1 cellular context compared by ENCODE assay signal in the genomic region with DNA sequence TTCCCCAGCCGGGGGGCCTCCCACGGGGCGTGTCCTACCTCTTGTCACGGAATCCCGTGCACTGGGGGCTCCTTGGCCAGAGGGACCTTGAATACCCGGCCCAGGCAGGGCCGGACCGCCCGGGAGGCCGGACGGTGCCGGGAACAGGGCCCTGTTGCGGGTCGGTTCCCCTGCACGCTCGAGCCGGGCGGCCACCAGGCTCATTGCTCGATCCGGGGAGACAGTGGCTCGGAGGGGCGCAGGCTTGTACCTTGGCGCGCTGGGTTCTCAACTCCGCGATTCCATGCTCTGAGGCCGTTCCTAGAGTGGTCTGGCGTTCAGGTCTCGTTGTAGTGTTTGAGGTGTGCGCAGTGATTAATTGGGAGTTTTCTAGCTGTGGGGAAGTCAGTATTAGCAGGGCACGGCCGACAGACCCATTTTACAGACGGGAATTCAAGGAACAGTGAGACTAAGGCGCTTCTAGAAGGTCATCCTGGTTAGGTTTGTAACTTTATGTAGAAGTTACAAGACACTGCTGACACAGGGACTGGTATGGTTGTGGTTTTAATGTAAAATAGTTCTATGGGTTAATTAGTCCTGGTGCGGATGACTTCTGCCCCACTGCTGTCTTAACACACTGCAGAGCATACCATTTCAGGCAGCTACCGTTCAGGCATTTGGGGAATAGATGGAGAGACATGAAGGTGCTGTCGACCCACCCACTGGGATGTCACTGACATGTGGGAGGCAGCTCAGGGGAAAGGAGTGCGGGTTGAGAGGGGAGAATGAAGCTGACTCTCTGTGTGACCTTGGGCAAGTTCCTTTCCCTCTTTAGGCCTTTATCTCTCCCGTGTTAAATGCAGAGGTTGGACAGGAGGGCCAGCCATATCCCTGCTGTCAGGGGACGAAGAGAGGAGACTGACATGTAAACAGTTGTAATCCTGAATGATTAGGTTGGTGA.
TF ChIP-seq lines count a peak whose summit lies in the region.

No MANE protein-coding gene starts in this region.

TF ChIP-seq in GM12878, 131 proteins besides CTCF, POLR2A, EP300 and RAD21:
- TF ChIP-seq, protein P1, sequence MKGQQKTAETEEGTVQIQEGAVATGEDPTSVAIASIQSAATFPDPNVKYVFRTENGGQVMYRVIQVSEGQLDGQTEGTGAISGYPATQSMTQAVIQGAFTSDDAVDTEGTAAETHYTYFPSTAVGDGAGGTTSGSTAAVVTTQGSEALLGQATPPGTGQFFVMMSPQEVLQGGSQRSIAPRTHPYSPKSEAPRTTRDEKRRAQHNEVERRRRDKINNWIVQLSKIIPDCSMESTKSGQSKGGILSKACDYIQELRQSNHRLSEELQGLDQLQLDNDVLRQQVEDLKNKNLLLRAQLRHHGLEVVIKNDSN (IDR thresholded peaks at IDR 0.05; ENCODE audit: borderline replicate concordance, extremely low read length, insufficient read depth, low read depth, low read length): no peak
- TF ChIP-seq ZNF24 (IDR thresholded peaks at IDR 0.05) (no peak), TBL1XR1 (IDR thresholded peaks at IDR 0.05; ENCODE audit: low read depth, low read length) (no peak), PAX5 (IDR thresholded peaks at IDR 0.05; ENCODE audit: borderline replicate concordance, low read depth, low read length) (no peak), SMC3 (IDR thresholded peaks at IDR 0.05; ENCODE audit: borderline replicate concordance, low read length) (no peak), GABPA (IDR thresholded peaks at IDR 0.05; ENCODE audit: low read depth) (no peak), ZNF207 (IDR thresholded peaks at IDR 0.05; ENCODE audit: borderline replicate concordance) (0 out of 2 replicates have a peak, but pooled peaks have one; percentile 24), STAT3 (IDR thresholded peaks at IDR 0.05; ENCODE audit: low read depth, low read length) (no peak), CREB1 (IDR thresholded peaks at IDR 0.05; ENCODE audit: low read depth) (no peak; the same call in 1 of the 2 replicates), ZNF384 (IDR thresholded peaks at IDR 0.05; ENCODE audit: borderline replicate concordance, low read depth, low read length) (no peak), NR2C1 (IDR thresholded peaks at IDR 0.05) (no peak), GATAD2B (conservative IDR thresholded peaks at IDR 0.05; ENCODE audit: low read depth) (0 out of 2 replicates have a peak, but pooled peaks have one; percentile 46), NFXL1 (IDR thresholded peaks at IDR 0.05; ENCODE audit: borderline replicate concordance) (no peak), PAX8 (IDR thresholded peaks at IDR 0.05) (no peak), LARP7 (IDR thresholded peaks at IDR 0.05) (peak; percentile 75), NKRF (conservative IDR thresholded peaks at IDR 0.05) (0 out of 2 replicates have a peak, but pooled peaks have one; percentile 8), IKZF2 (IDR thresholded peaks at IDR 0.05) (no peak), SMARCA5 (IDR thresholded peaks at IDR 0.05) (peak; percentile 28; the same call in 1 of the 2 replicates), PKNOX1 (IDR thresholded peaks at IDR 0.05) (no peak), MYC (IDR thresholded peaks at IDR 0.05; ENCODE audit: insufficient read depth, insufficient read length, insufficient replicate concordance, low read length, severe bottlenecking) (no peak), RUNX3 (IDR thresholded peaks at IDR 0.05; ENCODE audit: low read length) (no peak), BHLHE40 (IDR thresholded peaks at IDR 0.05; ENCODE audit: borderline replicate concordance in 1 of 2, low read depth in 2 of 2, low read length in 1 of 2) (peak in 1 of 2 experiments; percentile 58; a peak in 1 of 4 replicates), ZSCAN29 (IDR thresholded peaks at IDR 0.05) (no peak), MEF2B (IDR thresholded peaks at IDR 0.05; ENCODE audit: partially characterized antibody, poor library complexity, severe bottlenecking) (no peak), IKZF1 (conservative IDR thresholded peaks at IDR 0.05) (0 out of 2 replicates have a peak, but pooled peaks have one; percentile 26), RB1 (IDR thresholded peaks at IDR 0.05; ENCODE audit: borderline replicate concordance) (no peak), NFYA (IDR thresholded peaks at IDR 0.05; ENCODE audit: borderline replicate concordance, low read depth, low read length) (no peak), NFIC (IDR thresholded peaks at IDR 0.05; ENCODE audit: low read depth, low read length) (no peak)
- TF ChIP-seq, protein P2, sequence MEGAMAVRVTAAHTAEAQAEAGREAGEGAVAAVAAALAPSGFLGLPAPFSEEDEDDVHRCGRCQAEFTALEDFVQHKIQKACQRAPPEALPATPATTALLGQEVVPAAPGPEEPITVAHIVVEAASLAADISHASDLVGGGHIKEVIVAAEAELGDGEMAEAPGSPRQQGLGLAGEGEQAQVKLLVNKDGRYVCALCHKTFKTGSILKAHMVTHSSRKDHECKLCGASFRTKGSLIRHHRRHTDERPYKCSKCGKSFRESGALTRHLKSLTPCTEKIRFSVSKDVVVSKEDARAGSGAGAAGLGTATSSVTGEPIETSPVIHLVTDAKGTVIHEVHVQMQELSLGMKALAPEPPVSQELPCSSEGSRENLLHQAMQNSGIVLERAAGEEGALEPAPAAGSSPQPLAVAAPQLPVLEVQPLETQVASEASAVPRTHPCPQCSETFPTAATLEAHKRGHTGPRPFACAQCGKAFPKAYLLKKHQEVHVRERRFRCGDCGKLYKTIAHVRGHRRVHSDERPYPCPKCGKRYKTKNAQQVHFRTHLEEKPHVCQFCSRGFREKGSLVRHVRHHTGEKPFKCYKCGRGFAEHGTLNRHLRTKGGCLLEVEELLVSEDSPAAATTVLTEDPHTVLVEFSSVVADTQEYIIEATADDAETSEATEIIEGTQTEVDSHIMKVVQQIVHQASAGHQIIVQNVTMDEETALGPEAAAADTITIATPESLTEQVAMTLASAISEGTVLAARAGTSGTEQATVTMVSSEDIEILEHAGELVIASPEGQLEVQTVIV (IDR thresholded peaks at IDR 0.05; ENCODE audit: borderline replicate concordance, partially characterized antibody): no peak
- TF ChIP-seq, protein P3, sequence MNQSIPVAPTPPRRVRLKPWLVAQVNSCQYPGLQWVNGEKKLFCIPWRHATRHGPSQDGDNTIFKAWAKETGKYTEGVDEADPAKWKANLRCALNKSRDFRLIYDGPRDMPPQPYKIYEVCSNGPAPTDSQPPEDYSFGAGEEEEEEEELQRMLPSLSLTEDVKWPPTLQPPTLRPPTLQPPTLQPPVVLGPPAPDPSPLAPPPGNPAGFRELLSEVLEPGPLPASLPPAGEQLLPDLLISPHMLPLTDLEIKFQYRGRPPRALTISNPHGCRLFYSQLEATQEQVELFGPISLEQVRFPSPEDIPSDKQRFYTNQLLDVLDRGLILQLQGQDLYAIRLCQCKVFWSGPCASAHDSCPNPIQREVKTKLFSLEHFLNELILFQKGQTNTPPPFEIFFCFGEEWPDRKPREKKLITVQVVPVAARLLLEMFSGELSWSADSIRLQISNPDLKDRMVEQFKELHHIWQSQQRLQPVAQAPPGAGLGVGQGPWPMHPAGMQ (IDR thresholded peaks at IDR 0.05; ENCODE audit: borderline replicate concordance): no peak
